12 cellular contexts compared by ENCODE assay signal in the genomic region with DNA sequence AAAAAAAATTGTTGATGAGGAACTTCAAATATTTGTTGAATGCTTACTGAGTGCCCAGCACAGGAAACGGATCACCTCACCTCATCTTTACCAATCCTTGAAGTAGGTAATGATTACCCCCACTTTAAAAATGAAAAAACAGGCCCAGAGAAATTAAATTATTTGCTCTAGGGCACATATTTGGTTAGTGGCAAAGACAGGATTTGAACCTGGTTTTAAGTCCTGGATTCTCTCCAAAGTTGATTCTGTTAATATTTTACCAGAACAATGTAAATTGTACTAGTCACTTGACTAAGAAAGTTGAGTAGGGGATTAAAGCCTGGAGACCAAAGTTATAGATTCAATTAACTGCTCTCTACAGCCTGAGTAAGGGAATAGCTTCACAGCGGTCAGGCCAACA.
A peak's percentile ranks its signal among the peaks of the same experiment; 100 is the strongest.
DNase-seq lines count a peak whose midpoint lies in the region; ATAC-seq, FAIRE-seq and TF ChIP-seq lines count a peak whose summit lies in the region.
"Had no signal": no experiment of that assay in that cellular context is flagged by ENCODE, and none has a peak within 500 bp of the region (broad histone marks: within the 10 kb centered on the region; RNA-seq: fewer than 3 reads in every experiment).

No MANE protein-coding gene starts in this region.

- TF ChIP-seq EP300 in HepG2 (IDR thresholded peaks at IDR 0.05; ENCODE audit: low read depth in 2 of 2, low read length in 2 of 2) (no peak), HepG2 (CRISPR knock-in tag; IDR thresholded peaks at IDR 0.05; ENCODE audit: borderline replicate concordance) (no peak)

- no peaks in the 10 kb centered on the region for H3K9me3 ChIP-seq in CD4-positive, CD25-positive, alpha-beta regulatory T cell (ENCODE audit: control insufficient read depth in 2 of 2, low read length in 2 of 2)
- no peaks in the 10 kb centered on the region for H3K9me3 ChIP-seq in HepG2 (ENCODE audit: low read length)
- H3K9me3 ChIP-seq: adrenal gland, suprapubic skin had no signal

- H3K27ac Mint-ChIP-seq in CD4-positive, CD25-positive, alpha-beta regulatory T cell: peak overlapping the region in 2 of 3 donors; percentile 36 to 93
- peak overlapping the region; percentile 82 to 88 for H3K27ac Mint-ChIP-seq in T-cell
- no peak overlapping the region for H3K27ac Mint-ChIP-seq in progenitor cell of endocrine pancreas

- in situ Hi-C loops in HepG2 (cut with HindIII; ENCODE audit: extremely low pct_ligation_motif_present, low pct_unique_long_range_greater_than_20kb): loop anchor here (10.0 kb wide), 1 partner anchor 461 kb away; no protein-coding TSS in a partner anchor

- H3K27me3 Mint-ChIP-seq in CD4-positive, CD25-positive, alpha-beta regulatory T cell: peaks cover 27% of the 10 kb centered on the region
- H3K27me3 Mint-ChIP-seq in T-cell (peaks cover 4 to 9% of the 10 kb centered on the region in 2 donors), progenitor cell of endocrine pancreas (no peaks in the 10 kb centered on the region)

- H3K9me3 Mint-ChIP-seq in CD4-positive, CD25-positive, alpha-beta regulatory T cell: peaks cover 0 to 4% (median 0%) of the 10 kb centered on the region in 7 donors
- peaks cover 0 to 2% (median 0%) of the 10 kb centered on the region in 3 donors for H3K9me3 Mint-ChIP-seq in T-cell
- H3K9me3 Mint-ChIP-seq in progenitor cell of endocrine pancreas (ENCODE audit: low read depth): peaks cover 4% of the 10 kb centered on the region

- no peak for ATAC-seq in CD4-positive, CD25-positive, alpha-beta regulatory T cell (ENCODE audit: low read depth in 2 of 2)
- peak; percentile 0 for ATAC-seq in GM19043 (IDR thresholded peaks at IDR 0.05; ENCODE audit: low read depth, unreplicated experiment)
- ATAC-seq in T-cell (replicated peaks in 1 of 4): no peak
- peak; percentile 59 for ATAC-seq in HepG2
- ATAC-seq in GM18502 (IDR thresholded peaks at IDR 0.05; ENCODE audit: poor library complexity, unreplicated experiment): no peak
- ATAC-seq: right cardiac atrium had no signal

- no peak overlapping the region for H3K4me2 ChIP-seq in HepG2 (ENCODE audit: low read depth, low read length)

- 59% methylated on average over 2 of the region's 2 CpGs for WGBS in HepG2 (ENCODE audit: low lambda C conversion rate)

- CTCF ChIA-PET in T-cell (lab: Charles Lee) (interaction anchor here (0.5 to 4.9 kb wide), 8 partner anchors 11 to 613 kb away, joined by 3 to 27 read pairs (median 4); a partner anchor contains a TSS), HepG2 (lab: Yijun Ruan, JAX; ENCODE audit: low intra/inter-chr PET ratio, low total read pairs) (no interaction called here), RWPE1 (lab: Yijun Ruan, JAX) (interaction anchor here (0.7 to 3.8 kb wide), 2 partner anchors 125 to 464 kb away, joined by 3 to 17 read pairs; no protein-coding TSS in a partner anchor)

- intact Hi-C loops in HepG2 (cut with micrococcal nuclease; ENCODE audit: unreplicated experiment): loop anchor here (10.0 kb wide), 1 partner anchor 191 kb away; no protein-coding TSS in a partner anchor

- POLR2A ChIA-PET in T-cell (lab: Charles Lee) (interaction anchor here in 1 of 2 donors (0.6 kb wide), 1 partner anchor 210 kb away, joined by 5 read pairs; no protein-coding TSS in a partner anchor), HepG2 (lab: Yijun Ruan, JAX) (no interaction called here), RWPE1 (lab: Yijun Ruan, JAX; ENCODE audit: low non-redundant PET) (no interaction called here)

- peaks cover 0 to 12% (median 7%) of the 10 kb centered on the region in 4 donors for H3K4me1 Mint-ChIP-seq in CD4-positive, CD25-positive, alpha-beta regulatory T cell
- peaks cover 17 to 22% (median 21%) of the 10 kb centered on the region in 3 donors for H3K4me1 Mint-ChIP-seq in T-cell
- no peaks in the 10 kb centered on the region for H3K4me1 Mint-ChIP-seq in progenitor cell of endocrine pancreas (ENCODE audit: low read depth)

- peak overlapping the region; percentile 83 for H3K4me3 ChIP-seq in CD4-positive, CD25-positive, alpha-beta regulatory T cell (ENCODE audit: low read depth, low read length)
- H3K4me3 ChIP-seq in HepG2 (replicated peaks in 1 of 3; ENCODE audit: insufficient read depth in 1 of 3, low read depth in 2 of 3, low read length in 3 of 3): no peak overlapping the region
- H3K4me3 ChIP-seq: adrenal gland, suprapubic skin had no signal

- no peaks in the 10 kb centered on the region for H3K27me3 ChIP-seq in CD4-positive, CD25-positive, alpha-beta regulatory T cell (ENCODE audit: control insufficient read depth, insufficient read depth, low read length)
- no peaks in the 10 kb centered on the region for H3K27me3 ChIP-seq in HepG2 (ENCODE audit: control insufficient read depth in 1 of 2, insufficient read depth in 2 of 2, low read length in 2 of 2)
- H3K27me3 ChIP-seq: adrenal gland, suprapubic skin had no signal

- no peak overlapping the region for H2AFZ ChIP-seq in HepG2 (ENCODE audit: low read length)

- H3K4me3 Mint-ChIP-seq in CD4-positive, CD25-positive, alpha-beta regulatory T cell: peak overlapping the region in 3 of 4 donors; percentile 27 to 83 (median 69)
- peak overlapping the region; percentile 61 to 83 (median 68) for H3K4me3 Mint-ChIP-seq in T-cell
- H3K4me3 Mint-ChIP-seq in progenitor cell of endocrine pancreas (ENCODE audit: low read depth): no peak overlapping the region

- no peaks in the 10 kb centered on the region for H4K20me1 ChIP-seq in HepG2 (ENCODE audit: insufficient read depth, low read length)

- BruUV-seq in HepG2 (replicated peaks; lab: Mats Ljungman, UMichigan): no TSS peak

- FAIRE-seq in HepG2 (lab: Jason Lieb, UNC): no peak

- no peak for TF ChIP-seq CTCF in HepG2 (CRISPR knock-in tag; IDR thresholded peaks at IDR 0.05)
- TF ChIP-seq CTCF in RWPE1 (conservative IDR thresholded peaks at IDR 0.05; ENCODE audit: low read depth): no peak
- no peak for TF ChIP-seq CTCF in progenitor cell of endocrine pancreas (IDR thresholded peaks at IDR 0.05; ENCODE audit: unreplicated experiment)

- no peaks in the 10 kb centered on the region for H3K79me2 ChIP-seq in HepG2 (ENCODE audit: insufficient read depth, low read length)

- H3K9ac ChIP-seq in HepG2 (ENCODE audit: insufficient read depth, low read depth, low read length): no peak overlapping the region

- no peak for TF ChIP-seq RAD21 in HepG2 (CRISPR knock-in tag; IDR thresholded peaks at IDR 0.05)

- H3K4me1 ChIP-seq in CD4-positive, CD25-positive, alpha-beta regulatory T cell (ENCODE audit: control insufficient read depth, insufficient read depth, low read length, poor library complexity, severe bottlenecking): no peaks in the 10 kb centered on the region
- peaks cover 18% of the 10 kb centered on the region for H3K4me1 ChIP-seq in HepG2 (ENCODE audit: insufficient read depth, low read length)
- H3K4me1 ChIP-seq: adrenal gland, suprapubic skin had no signal

- no peak for TF ChIP-seq POLR2A in HepG2 (IDR thresholded peaks at IDR 0.05; ENCODE audit: insufficient read depth in 1 of 2, low read depth in 2 of 2, low read length in 2 of 2)

- H3K36me3 Mint-ChIP-seq in CD4-positive, CD25-positive, alpha-beta regulatory T cell: no peaks in the 10 kb centered on the region
- H3K36me3 Mint-ChIP-seq in T-cell (no peaks in the 10 kb centered on the region), progenitor cell of endocrine pancreas (ENCODE audit: insufficient read depth) (peaks cover 4% of the 10 kb centered on the region)

- DNase-seq in CD4-positive, CD25-positive, alpha-beta regulatory T cell: no peak
- DNase-seq in T-cell (no peak), HepG2 (ENCODE audit: low spot score) (peak; percentile 27), NCI-H2029 (lab: John Stamatoyannopoulos, UW) (no peak), RWPE1 (ENCODE audit: low spot score) (no peak), progenitor cell of endocrine pancreas (ENCODE audit: low spot score, unreplicated experiment) (no peak)
- DNase-seq: adrenal gland, NCI-H2081, right cardiac atrium had no signal

- H3K27ac ChIP-seq in CD4-positive, CD25-positive, alpha-beta regulatory T cell (ENCODE audit: insufficient read depth, low read length, poor library complexity, severe bottlenecking): peak overlapping the region; percentile 42
- H3K27ac ChIP-seq in HepG2 (ENCODE audit: extremely low read length, insufficient read depth, low read length) (peak overlapping the region; percentile 21), RWPE1 (no peak overlapping the region)
- H3K27ac ChIP-seq: suprapubic skin had no signal

- no peaks in the 10 kb centered on the region for H3K36me3 ChIP-seq in CD4-positive, CD25-positive, alpha-beta regulatory T cell (ENCODE audit: control insufficient read depth, insufficient read depth, low read length)
- H3K36me3 ChIP-seq in HepG2 (replicated peaks in 1 of 2; ENCODE audit: control insufficient read depth in 1 of 2, insufficient read depth in 2 of 2, low read length in 2 of 2): peaks cover 0 to 4% of the 10 kb centered on the region in 2 experiments; a peak in 1 of 5 replicates
- H3K36me3 ChIP-seq: adrenal gland, suprapubic skin had no signal

TF ChIP-seq in HepG2, 621 proteins besides CTCF, POLR2A, EP300 and RAD21 (continues in another document):
- TF ChIP-seq TMF1 (CRISPR knock-in tag; IDR thresholded peaks at IDR 0.05; ENCODE audit: low read depth) (no peak), PHF20 (CRISPR knock-in tag; IDR thresholded peaks at IDR 0.05) (no peak), ZNF713 (CRISPR knock-in tag; IDR thresholded peaks at IDR 0.05) (no peak)

Comparison
In these comparisons a context has a peak if more than half of its experiments do, and no peak if none do; other contexts are left out.
1. ATAC-seq: peak in GM19043 (single experiment) and HepG2 (single experiment); none in CD4-positive, CD25-positive, alpha-beta regulatory T cell (0 of 2), T-cell (0 of 4) and GM18502 (single experiment).